ENCODE assay signal across 14 cellular contexts in genomic region chr4:47510036-47510435, GRCh38. TPM values are rescaled to one million over a fixed set of nuclear protein-coding genes. Genes with fewer than 3 reads are reported as not detected.
DNase-seq lines count a peak whose midpoint lies in the region; ATAC-seq and TF ChIP-seq lines count a peak whose summit lies in the region.
"Had no signal": no experiment of that assay in that cellular context is flagged by ENCODE, and none has a peak within 500 bp of the region (broad histone marks: within the 10 kb centered on the region; RNA-seq: fewer than 3 reads in every experiment).

No MANE protein-coding gene starts in this region.

- TF ChIP-seq CTCF in nephron (IDR thresholded peaks at IDR 0.05; ENCODE audit: unreplicated experiment in 3 of 3), result no peak
- TF ChIP-seq CTCF in psoas muscle (IDR thresholded peaks at IDR 0.05), result no peak

- H3K4me1 ChIP-seq in adipocyte (ENCODE audit: control insufficient read depth, insufficient read depth, low read length), result peaks cover 12% of the 10 kb centered on the region
- H3K4me1 ChIP-seq in psoas muscle, result no peaks in the 10 kb centered on the region

- no peak overlapping the region for H3K27ac ChIP-seq in psoas muscle
- H3K27ac ChIP-seq: C4-2B, VCaP had no signal

- no peaks in the 10 kb centered on the region for H3K4me1 Mint-ChIP-seq in nephron

- H3K4me3 ChIP-seq in adipocyte (ENCODE audit: low read length) (no peak overlapping the region), psoas muscle (no peak overlapping the region)

- H3K36me3 Mint-ChIP-seq in nephron (ENCODE audit: low read depth), result peaks cover 22% of the 10 kb centered on the region

- peak overlapping the region; percentile 6 for H3K9ac ChIP-seq in adipocyte (ENCODE audit: low read length)

- H3K27me3 Mint-ChIP-seq in nephron (ENCODE audit: low read depth), result peaks cover 4% of the 10 kb centered on the region

- intact Hi-C loops in psoas muscle (cut with DNase I), result no loop called here

- H3K9me3 ChIP-seq in adipocyte (ENCODE audit: control insufficient read depth, low read length), result no peaks in the 10 kb centered on the region
- H3K9me3 ChIP-seq in psoas muscle, result no peaks in the 10 kb centered on the region

- peaks cover 16% of the 10 kb centered on the region for H3K36me3 ChIP-seq in adipocyte (ENCODE audit: control insufficient read depth, insufficient read depth, low read length, severe bottlenecking)
- H3K36me3 ChIP-seq in psoas muscle (ENCODE audit: insufficient read depth in 1 of 2, low read depth in 1 of 2), result no peaks in the 10 kb centered on the region

- ATAC-seq in GM18907 (IDR thresholded peaks at IDR 0.05; ENCODE audit: unreplicated experiment) (peak; percentile 30), HG02759 (IDR thresholded peaks at IDR 0.05; ENCODE audit: unreplicated experiment) (peak; percentile 29), psoas muscle (no peak)
- ATAC-seq: Panc1 had no signal

- H3K9me3 Mint-ChIP-seq in nephron, result no peaks in the 10 kb centered on the region

- H3K27me3 ChIP-seq in adipocyte (replicated peaks; ENCODE audit: control insufficient read depth, insufficient read depth, low read length) (no peaks in the 10 kb centered on the region), psoas muscle (ENCODE audit: insufficient read depth in 3 of 3, low read length in 2 of 3) (no peaks in the 10 kb centered on the region)

- H3K27ac Mint-ChIP-seq in nephron, result peak overlapping the region; percentile 3 to 29 (median 25)

- no peak for DNase-seq in adipocyte (ENCODE audit: low read depth)
- DNase-seq in DMS 273 (lab: John Stamatoyannopoulos, UW; ENCODE audit: unreplicated experiment), result no peak
- DNase-seq in psoas muscle, result no peak
- no peak for DNase-seq in Ammon's horn (ENCODE audit: low spot score)
- no peak for DNase-seq in HuH-7.5 (ENCODE audit: low spot score)
- DNase-seq: activated naive CD4-positive, alpha-beta T cell treated with Interleukin-2 at 50 U/mL for 16 hours; NCI-H1105; occipital lobe had no signal

- H3K4me3 Mint-ChIP-seq in nephron, result no peak overlapping the region

RNA-seq across cellular contexts. Expression of gene ATP10D, which starts 25.0 kb away (rescaled TPM):
- total RNA-seq in psoas muscle, result 1 to 10 TPM; 1.6 to 6.1 (median 4.4) TPM
- polyA plus RNA-seq in psoas muscle, result 1 to 10 TPM; 1.1 to 2.1 (median 1.2) TPM

RNA-seq across cellular contexts. Expression of gene COMMD8, which starts 46.5 kb away (rescaled TPM):
- 1 to 10 TPM; 4.9 to 6.2 (median 5.7) TPM for total RNA-seq in psoas muscle
- 10 to 100 TPM in 2 of 3 donors, 1 to 10 TPM in 1; 8.8 to 18.0 (median 12.7) TPM for polyA plus RNA-seq in psoas muscle

Comparison
In these comparisons a context has a peak if more than half of its experiments do, and no peak if none do; other contexts are left out.
1. ATAC-seq: peak in GM18907 (single experiment) and HG02759 (single experiment); none in psoas muscle (0 of 4).